Comparison of ENCODE assay signal across 28 cellular contexts in genomic region chr2:76544901-76545300, GRCh38.
"Had no signal": no experiment of that assay in that cellular context is flagged by ENCODE, and none has a peak within 500 bp of the region (broad histone marks: within the 10 kb centered on the region; RNA-seq: fewer than 3 reads in every experiment).

No MANE protein-coding gene starts in this region.

- H3K27me3 ChIP-seq: neural progenitor cell, ovary, right lobe of liver, sigmoid colon, stomach, thyroid gland, tibial nerve, upper lobe of left lung, vagina had no signal

- H3K4me1 ChIP-seq: neural progenitor cell, parathyroid adenoma, psoas muscle, right lobe of liver, sigmoid colon, stomach, thyroid gland, tibial nerve, upper lobe of left lung, vagina had no signal

- H3K4me3 ChIP-seq: neural progenitor cell, ovary, psoas muscle, right lobe of liver, sigmoid colon, stomach, thoracic aorta, thyroid gland, tibial nerve, upper lobe of left lung, vagina had no signal

- H3K79me2 ChIP-seq: parathyroid adenoma had no signal

- H3K4me3 Mint-ChIP-seq: natural killer cell; nephron; neural progenitor cell; stimulated activated effector memory CD8-positive, alpha-beta T cell treated with anti-CD3 and anti-CD28 coated beads, Interleukin-12 subunit alpha, Interleukin-12 subunit beta, amount 100 ng/mL, for 72 hours; stimulated activated naive B cell treated with anti-CD40 and anti-IgM and Interleukin-4, amounts not matched to agents 10 μg/mL and 1 μg/mL and 100 μg/mL, for 72 hours; stimulated activated naive CD8-positive, alpha-beta T cell treated with anti-CD3 and anti-CD28 coated beads, Interleukin-15, Interleukin-2, amounts not matched to agents 100 ng/mL and 50 ng/mL, for 24 hours had no signal

- ATAC-seq: natural killer cell; psoas muscle; right cardiac atrium; right lobe of liver; stimulated activated effector memory CD8-positive, alpha-beta T cell treated with anti-CD3 and anti-CD28 coated beads, Interleukin-12 subunit alpha, Interleukin-12 subunit beta, amount 100 ng/mL, for 72 hours; stimulated activated naive B cell treated with anti-CD40 and anti-IgM and Interleukin-4, amounts not matched to agents 10 μg/mL and 1 μg/mL and 100 μg/mL, for 72 hours had no signal

- H3K27ac ChIP-seq: neural progenitor cell, ovary, parathyroid adenoma, psoas muscle, right lobe of liver, sigmoid colon, stomach, thoracic aorta, thyroid gland, tibial nerve, upper lobe of left lung, vagina had no signal

- DNase-seq: natural killer cell; occipital lobe; ovary; posterior cingulate gyrus; psoas muscle; right cardiac atrium; right lobe of liver; sigmoid colon; small intestine; stimulated activated CD4-positive, alpha-beta T cell treated with anti-CD3 and anti-CD28 coated beads, Interleukin-15, amount 100 ng/mL, for 24 hours; stimulated activated CD4-positive, alpha-beta T cell treated with anti-CD3 and anti-CD28 coated beads, Interleukin-2, amount 100 ng/mL, for 24 hours; stimulated activated CD4-positive, alpha-beta T cell treated with anti-CD3 and anti-CD28 coated beads, Interleukin-2, amount 100 ng/mL, for 48 hours; stimulated activated CD4-positive, alpha-beta T cell treated with anti-CD3 and anti-CD28 coated beads, Interleukin-4, amount 100 ng/mL, for 24 hours; stimulated activated naive B cell treated with anti-CD40 and anti-IgM and Interleukin-4, amounts not matched to agents 10 μg/mL and 1 μg/mL and 100 μg/mL, for 72 hours; stimulated activated naive CD4-positive, alpha-beta T cell treated with Interleukin-2 at 50 U/mL for 16 hours; stomach; thyroid gland; trophoblast cell; upper lobe of left lung had no signal

- H3K4me1 Mint-ChIP-seq: natural killer cell; nephron; neural progenitor cell; stimulated activated effector memory CD8-positive, alpha-beta T cell treated with anti-CD3 and anti-CD28 coated beads, Interleukin-12 subunit alpha, Interleukin-12 subunit beta, amount 100 ng/mL, for 72 hours; stimulated activated naive B cell treated with anti-CD40 and anti-IgM and Interleukin-4, amounts not matched to agents 10 μg/mL and 1 μg/mL and 100 μg/mL, for 72 hours had no signal

- H2AFZ ChIP-seq: neural progenitor cell, parathyroid adenoma had no signal

- H3K4me2 ChIP-seq: neural progenitor cell had no signal

- H3K36me3 Mint-ChIP-seq: natural killer cell; neural progenitor cell; stimulated activated effector memory CD8-positive, alpha-beta T cell treated with anti-CD3 and anti-CD28 coated beads, Interleukin-12 subunit alpha, Interleukin-12 subunit beta, amount 100 ng/mL, for 72 hours; stimulated activated naive B cell treated with anti-CD40 and anti-IgM and Interleukin-4, amounts not matched to agents 10 μg/mL and 1 μg/mL and 100 μg/mL, for 72 hours had no signal

- H3K27me3 Mint-ChIP-seq: progenitor cell of endocrine pancreas; stimulated activated naive B cell treated with anti-CD40 and anti-IgM and Interleukin-4, amounts not matched to agents 10 μg/mL and 1 μg/mL and 100 μg/mL, for 72 hours; stimulated activated naive CD8-positive, alpha-beta T cell treated with anti-CD3 and anti-CD28 coated beads, Interleukin-15, Interleukin-2, amounts not matched to agents 100 ng/mL and 50 ng/mL, for 24 hours had no signal

- H3K9me3 Mint-ChIP-seq: nephron, neural progenitor cell had no signal

- H3K36me3 ChIP-seq: neural progenitor cell, ovary, right lobe of liver, sigmoid colon, stomach, thoracic aorta, thyroid gland, tibial nerve, upper lobe of left lung, vagina had no signal

- H3K27ac Mint-ChIP-seq: natural killer cell; nephron; neural progenitor cell; progenitor cell of endocrine pancreas; stimulated activated effector memory CD8-positive, alpha-beta T cell treated with anti-CD3 and anti-CD28 coated beads, Interleukin-12 subunit alpha, Interleukin-12 subunit beta, amount 100 ng/mL, for 72 hours; stimulated activated naive B cell treated with anti-CD40 and anti-IgM and Interleukin-4, amounts not matched to agents 10 μg/mL and 1 μg/mL and 100 μg/mL, for 72 hours; stimulated activated naive CD8-positive, alpha-beta T cell treated with anti-CD3 and anti-CD28 coated beads, Interleukin-15, Interleukin-2, amounts not matched to agents 100 ng/mL and 50 ng/mL, for 24 hours had no signal
